ENCODE assay signal across 20 cellular contexts in the genomic region with DNA sequence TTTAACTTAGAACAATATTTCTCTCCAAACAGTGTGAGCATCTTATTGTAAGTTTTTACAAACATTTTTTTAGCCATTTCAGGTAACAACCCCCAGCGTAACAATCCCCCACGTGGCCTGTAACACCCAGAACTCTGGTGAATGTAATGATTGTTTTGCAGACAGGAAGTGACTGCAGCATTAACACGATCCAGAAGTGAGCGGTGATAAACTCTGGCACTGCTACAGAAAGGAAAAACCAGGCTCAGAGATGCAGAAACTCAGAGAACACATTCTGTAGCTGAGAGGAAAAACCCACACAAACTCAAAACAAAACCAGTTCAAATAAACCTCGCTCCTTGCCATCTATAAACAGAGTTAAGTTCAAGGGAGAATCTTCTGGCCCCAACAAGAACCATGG.
DNase-seq lines count a peak whose midpoint lies in the region; ATAC-seq, FAIRE-seq and TF ChIP-seq lines count a peak whose summit lies in the region.
"Had no signal": no experiment of that assay in that cellular context is flagged by ENCODE, and none has a peak within 500 bp of the region (broad histone marks: within the 10 kb centered on the region; RNA-seq: fewer than 3 reads in every experiment).

No MANE protein-coding gene starts in this region.

- TF ChIP-seq EP300 in SK-N-SH (IDR thresholded peaks at IDR 0.05; ENCODE audit: borderline replicate concordance in 1 of 2, low read depth in 1 of 2, low read length in 1 of 2), result peak in 1 of 2 experiments; percentile 47; a peak in 1 of 4 replicates

- no peaks in the 10 kb centered on the region for H3K79me2 ChIP-seq in SK-N-SH (ENCODE audit: insufficient read depth)
- H3K79me2 ChIP-seq in endothelial cell of umbilical vein (ENCODE audit: control insufficient read depth, insufficient read depth, low read length), result no peaks in the 10 kb centered on the region
- H3K79me2 ChIP-seq in smooth muscle cell (ENCODE audit: low read depth), result no peaks in the 10 kb centered on the region

- H3F3A ChIP-seq in SK-N-SH (replicated peaks; ENCODE audit: insufficient read depth) (no peaks in the 10 kb centered on the region), smooth muscle cell (ENCODE audit: low read depth) (peaks cover 24% of the 10 kb centered on the region)

- 16% methylated on average over 5 of the region's 5 CpGs for WGBS in SK-N-SH (ENCODE audit: low lambda C conversion rate)
- 6% methylated on average over 5 of the region's 5 CpGs for WGBS in smooth muscle cell (ENCODE audit: low lambda C conversion rate)

- TF ChIP-seq POLR2A in endothelial cell of umbilical vein (IDR thresholded peaks at IDR 0.05; ENCODE audit: low read depth, low read length), result no peak

- CTCF ChIA-PET in SK-N-SH (lab: Yijun Ruan, JAX), result interaction anchor here (1.0 kb wide), 1 partner anchor 184 kb away, joined by 4 read pairs; no protein-coding TSS in a partner anchor
- CTCF ChIA-PET in endothelial cell of umbilical vein (lab: Charles Lee), result no interaction called here

- no peak for ATAC-seq in SK-N-SH treated with all-trans-retinoic acid at 6 μM for 48 hours
- no peak for ATAC-seq in HG03432 (IDR thresholded peaks at IDR 0.05; ENCODE audit: unreplicated experiment)
- no peak for ATAC-seq in GM19324 (IDR thresholded peaks at IDR 0.05; ENCODE audit: low FRiP score, unreplicated experiment)
- ATAC-seq: activated T-helper 17 cell treated with anti-CD3 and anti-CD28 coated beads, Interleukin-2, amount 50 U/mL, for 72 hours; Right ventricle myocardium inferior; stimulated activated naive CD8-positive, alpha-beta T cell treated with anti-CD3 and anti-CD28 coated beads, Interleukin-15, amount 100 ng/mL, for 72 hours had no signal

- H3K36me3 ChIP-seq in SK-N-SH (replicated peaks in 1 of 2; ENCODE audit: control insufficient read depth in 1 of 2, insufficient read depth in 2 of 2, low read length in 1 of 2) (no peaks in the 10 kb centered on the region), endothelial cell of umbilical vein (ENCODE audit: control insufficient read depth in 2 of 2, extremely low read depth in 1 of 2, insufficient read depth in 2 of 2, low read length in 2 of 2) (no peaks in the 10 kb centered on the region), muscle layer of colon (ENCODE audit: insufficient read depth, low read length) (no peaks in the 10 kb centered on the region), smooth muscle cell (ENCODE audit: low read depth) (no peaks in the 10 kb centered on the region)
- H3K36me3 ChIP-seq: tibial nerve had no signal

- H3K4me2 ChIP-seq in SK-N-SH (no peak overlapping the region), endothelial cell of umbilical vein (ENCODE audit: insufficient read depth, low read length) (no peak overlapping the region), smooth muscle cell (peak overlapping the region; percentile 79)

- H2AFZ ChIP-seq in SK-N-SH (ENCODE audit: low read depth), result no peak overlapping the region
- H2AFZ ChIP-seq in endothelial cell of umbilical vein (ENCODE audit: low read depth, low read length), result no peak overlapping the region
- H2AFZ ChIP-seq in smooth muscle cell (ENCODE audit: low read depth), result no peak overlapping the region

- H3K27ac ChIP-seq in SK-N-SH (ENCODE audit: low read depth in 2 of 2, low read length in 1 of 2) (peak overlapping the region in 1 of 2 experiments; percentile 22; a peak in 1 of 4 replicates), endothelial cell of umbilical vein (ENCODE audit: insufficient read depth, low read depth, low read length) (no peak overlapping the region), muscle layer of colon (ENCODE audit: low read depth, low read length) (peak overlapping the region; percentile 66), smooth muscle cell (ENCODE audit: low read depth) (peak overlapping the region; percentile 67)
- H3K27ac ChIP-seq: 22Rv1, tibial nerve had no signal

- H3K9ac ChIP-seq in SK-N-SH, result no peak overlapping the region
- H3K9ac ChIP-seq in endothelial cell of umbilical vein (replicated peaks; ENCODE audit: extremely low read depth, insufficient read depth, low read length), result no peak overlapping the region
- no peak overlapping the region for H3K9ac ChIP-seq in muscle layer of colon (ENCODE audit: low read length)
- H3K9ac ChIP-seq in smooth muscle cell (ENCODE audit: low read depth), result no peak overlapping the region

- dilution Hi-C loops in endothelial cell of umbilical vein (cut with MboI; ENCODE audit: extremely low pct_ligation_motif_present, low sequenced_read_pairs), result no loop called here

- H3K9me1 ChIP-seq in endothelial cell of umbilical vein (replicated peaks; ENCODE audit: control insufficient read depth, extremely low read depth, insufficient read depth, low read length), result no peaks in the 10 kb centered on the region

- POLR2A ChIA-PET in SK-N-SH (lab: Yijun Ruan, JAX) (no interaction called here), endothelial cell of umbilical vein (lab: Charles Lee) (no interaction called here)

- H3K9me2 ChIP-seq in SK-N-SH, result no peaks in the 10 kb centered on the region

- H3K4me1 ChIP-seq in SK-N-SH (ENCODE audit: control insufficient read depth in 1 of 2, insufficient read depth in 2 of 2, low read depth in 1 of 2, low read length in 1 of 2) (peaks cover 0 to 20% of the 10 kb centered on the region in 2 experiments; a peak in 2 of 4 replicates), endothelial cell of umbilical vein (ENCODE audit: control insufficient read depth, extremely low read depth, insufficient read depth, low read length) (no peaks in the 10 kb centered on the region), muscle layer of colon (ENCODE audit: insufficient read depth, low read length) (peaks cover 40% of the 10 kb centered on the region), smooth muscle cell (ENCODE audit: low read depth) (peaks cover 45% of the 10 kb centered on the region)

- no peaks in the 10 kb centered on the region for H3K27me3 ChIP-seq in SK-N-SH (ENCODE audit: insufficient read depth)
- H3K27me3 ChIP-seq in endothelial cell of umbilical vein (ENCODE audit: control insufficient read depth in 2 of 2, insufficient read depth in 2 of 2, low read length in 2 of 2), result no peaks in the 10 kb centered on the region
- H3K27me3 ChIP-seq in muscle layer of colon (ENCODE audit: control insufficient read depth in 1 of 2, insufficient read depth in 2 of 2, low read length in 2 of 2), result no peaks in the 10 kb centered on the region
- no peaks in the 10 kb centered on the region for H3K27me3 ChIP-seq in smooth muscle cell (ENCODE audit: low read depth)
- H3K27me3 ChIP-seq: tibial nerve had no signal

- no peak for FAIRE-seq in endothelial cell of umbilical vein (lab: Jason Lieb, UNC)
- FAIRE-seq: astrocyte, GM12891 had no signal

- DNase-seq in SK-N-SH, result peak; percentile 27
- peak; percentile 17 for DNase-seq in endothelial cell of umbilical vein (ENCODE audit: low read depth, low spot score)
- DNase-seq in smooth muscle cell (lab: John Stamatoyannopoulos, UW; ENCODE audit: unreplicated experiment), result no peak
- DNase-seq in NCI-H82 treated with DMSO at 0.1 percent for 48 hours (lab: John Stamatoyannopoulos, UW; ENCODE audit: unreplicated experiment), result no peak
- DNase-seq: activated CD4-positive, alpha-beta T cell treated with anti-CD3 and anti-CD28 coated beads, Interleukin-2, amount 10 ng/mL, durations not matched to agents 7 days and 5 days; effector CD8-positive, alpha-beta T cell; left cardiac atrium; NCI-H1048; NCI-H1930; stimulated activated naive CD8-positive, alpha-beta T cell treated with anti-CD3 and anti-CD28 coated beads, Interleukin-15, amount 100 ng/mL, for 72 hours had no signal

- H3K4me3 ChIP-seq in SK-N-SH (ENCODE audit: low read depth in 2 of 2, low read length in 1 of 2) (no peak overlapping the region), endothelial cell of umbilical vein (replicated peaks in 1 of 3; ENCODE audit: insufficient read depth in 1 of 3, low read depth in 1 of 3, low read length in 3 of 3) (no peak overlapping the region), muscle layer of colon (ENCODE audit: low read depth in 1 of 2, low read length in 2 of 2) (no peak overlapping the region), smooth muscle cell (peak overlapping the region; percentile 11)
- H3K4me3 ChIP-seq: tibial nerve had no signal

- BruUV-seq in endothelial cell of umbilical vein (replicated peaks; lab: Mats Ljungman, UMichigan), result no TSS peak

- H4K20me1 ChIP-seq in SK-N-SH (ENCODE audit: insufficient read depth) (no peaks in the 10 kb centered on the region), endothelial cell of umbilical vein (replicated peaks; ENCODE audit: control insufficient read depth, extremely low read depth, insufficient read depth, low read length) (no peaks in the 10 kb centered on the region), smooth muscle cell (ENCODE audit: low read depth) (no peaks in the 10 kb centered on the region)

- no peak for TF ChIP-seq RAD21 in SK-N-SH (IDR thresholded peaks at IDR 0.05; ENCODE audit: low read length)

- TF ChIP-seq CTCF in SK-N-SH (IDR thresholded peaks at IDR 0.05) (no peak), endothelial cell of umbilical vein (IDR thresholded peaks at IDR 0.05; ENCODE audit: extremely low read depth in 1 of 2, insufficient read depth in 1 of 2, low read depth in 1 of 2, low read length in 2 of 2) (no peak), smooth muscle cell (IDR thresholded peaks at IDR 0.05; ENCODE audit: borderline replicate concordance, insufficient read depth, poor library complexity, severe bottlenecking) (no peak)

- intact Hi-C loops in endothelial cell of umbilical vein (cut with micrococcal nuclease), result no loop called here

- H3K9me3 ChIP-seq in SK-N-SH (no peaks in the 10 kb centered on the region), endothelial cell of umbilical vein (replicated peaks; ENCODE audit: control insufficient read depth, insufficient read depth, low read length) (no peaks in the 10 kb centered on the region), muscle layer of colon (ENCODE audit: low read length) (no peaks in the 10 kb centered on the region), smooth muscle cell (replicated peaks; ENCODE audit: low read depth) (no peaks in the 10 kb centered on the region)
- H3K9me3 ChIP-seq: tibial nerve had no signal

TF ChIP-seq in SK-N-SH, 30 proteins besides CTCF, POLR2A, EP300 and RAD21 (continues in another document):
- TF ChIP-seq RFX5 (IDR thresholded peaks at IDR 0.05; ENCODE audit: low read length) (no peak), FOXJ3 (CRISPR knock-in tag; IDR thresholded peaks at IDR 0.05) (0 out of 2 replicates have a peak, but pooled peaks have one; percentile 26)

TF ChIP-seq in endothelial cell of umbilical vein, 7 proteins besides CTCF, POLR2A, EP300 and RAD21 (continues in another document):
- TF ChIP-seq GATA2 (IDR thresholded peaks at IDR 0.05; ENCODE audit: insufficient read depth, insufficient read length, low read depth, low read length) (no peak), FOS (IDR thresholded peaks at IDR 0.05; ENCODE audit: borderline replicate concordance, insufficient read depth, low read length) (no peak), JUN (IDR thresholded peaks at IDR 0.05; ENCODE audit: borderline replicate concordance, insufficient read depth, insufficient read length, low read depth) (no peak)
- TF ChIP-seq, protein P1, sequence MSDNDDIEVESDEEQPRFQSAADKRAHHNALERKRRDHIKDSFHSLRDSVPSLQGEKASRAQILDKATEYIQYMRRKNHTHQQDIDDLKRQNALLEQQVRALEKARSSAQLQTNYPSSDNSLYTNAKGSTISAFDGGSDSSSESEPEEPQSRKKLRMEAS (IDR thresholded peaks at IDR 0.05; ENCODE audit: insufficient read depth, insufficient read length), result no peak

Comparison
In these comparisons a context has a peak if more than half of its experiments do, and no peak if none do; other contexts are left out.
1. DNase-seq: peak in SK-N-SH (single experiment) and endothelial cell of umbilical vein (single experiment); none in smooth muscle cell (single experiment) and NCI-H82 treated with DMSO at 0.1 percent for 48 hours (single experiment).